In genomic region chr6:20024979-20025378, GRCh38 we compare ENCODE assay signal across 15 cellular contexts.
DNase-seq lines count a peak whose midpoint lies in the region; ATAC-seq and TF ChIP-seq lines count a peak whose summit lies in the region.
"Had no signal": no experiment of that assay in that cellular context is flagged by ENCODE, and none has a peak within 500 bp of the region (broad histone marks: within the 10 kb centered on the region; RNA-seq: fewer than 3 reads in every experiment).

No MANE protein-coding gene starts in this region.

- ATAC-seq in PC-3 (no peak), Right ventricle myocardium inferior (no peak)
- ATAC-seq in effector memory CD8-positive, alpha-beta T cell (replicated peaks) = no peak

- H3K4me1 ChIP-seq in PC-3 (ENCODE audit: insufficient read depth, low read length) = no peaks in the 10 kb centered on the region

- no peaks in the 10 kb centered on the region for H3K9me3 ChIP-seq in PC-3 (ENCODE audit: low read length)

- intact Hi-C loops in PC-3 (cut with micrococcal nuclease) (no loop called here), Right ventricle myocardium inferior (cut with DNase I) (no loop called here)

- no peaks in the 10 kb centered on the region for H3K9me2 ChIP-seq in PC-3 (replicated peaks; ENCODE audit: low read length)

- no peaks in the 10 kb centered on the region for H3K79me2 ChIP-seq in PC-3 (ENCODE audit: low read length)

- POLR2A ChIA-PET in PC-3 (lab: Charles Lee; ENCODE audit: unreplicated experiment) = no interaction called here

- TF ChIP-seq CTCF in PC-3 (conservative IDR thresholded peaks at IDR 0.05; ENCODE audit: low read depth, low read length) (0 out of 2 replicates have a peak, but pooled peaks have one; percentile 14), type B pancreatic cell (conservative IDR thresholded peaks at IDR 0.05) (peak; percentile 24), GM13977 (IDR thresholded peaks at IDR 0.05; ENCODE audit: extremely low read depth, insufficient read depth, missing control alignments) (no peak)

- H3K27me3 Mint-ChIP-seq in activated naive CD8-positive, alpha-beta T cell = peaks cover 18% of the 10 kb centered on the region
- peaks cover 33% of the 10 kb centered on the region for H3K27me3 Mint-ChIP-seq in activated naive CD8-positive, alpha-beta T cell treated with anti-CD3 and anti-CD28 coated beads for 36 hours
- H3K27me3 Mint-ChIP-seq in effector memory CD8-positive, alpha-beta T cell = peaks cover 16 to 22% of the 10 kb centered on the region in 2 donors
- peaks cover 3% of the 10 kb centered on the region for H3K27me3 Mint-ChIP-seq in type B pancreatic cell

- DNase-seq in activated naive CD8-positive, alpha-beta T cell treated with anti-CD3 and anti-CD28 coated beads for 36 hours = no peak
- no peak for DNase-seq in PC-3
- DNase-seq in effector memory CD8-positive, alpha-beta T cell = no peak
- no peak for DNase-seq in type B pancreatic cell (ENCODE audit: extremely low spot score, unreplicated experiment)
- no peak for DNase-seq in GM13977 (ENCODE audit: low spot score)
- DNase-seq in Ammon's horn (ENCODE audit: low spot score) = no peak
- DNase-seq in Right ventricle myocardium inferior (ENCODE audit: missing footprints) = no peak
- DNase-seq: DMS153, NCI-H2029 treated with DMSO at 0.1 percent for 48 hours, NCI-H2227 treated with DMSO at 0.1 percent for 48 hours, NCI-H524 treated with DMSO at 0.1 percent for 48 hours, OCI-M1 had no signal

- H3K27me3 ChIP-seq in PC-3 (ENCODE audit: low read length) = peaks cover 25% of the 10 kb centered on the region

- H4K20me1 ChIP-seq in PC-3 (ENCODE audit: low read length) = no peaks in the 10 kb centered on the region

- no peaks in the 10 kb centered on the region for H3F3A ChIP-seq in PC-3 (ENCODE audit: low read length, unreplicated experiment)

- in situ Hi-C loops in GM13977 (cut with MboI; ENCODE audit: low pct_unique_long_range_greater_than_20kb, low sequenced_read_pairs, unreplicated experiment) = loop anchor here (25.0 kb wide), 1 partner anchor 1413 kb away; no protein-coding TSS in a partner anchor

- CTCF ChIA-PET in PC-3 (lab: Charles Lee) = no interaction called here

- no peak overlapping the region for H3K4me3 ChIP-seq in PC-3 (ENCODE audit: low read length)

- no peak overlapping the region for H2AFZ ChIP-seq in PC-3 (ENCODE audit: low read length)

- H3K9ac ChIP-seq in PC-3 (ENCODE audit: low read length) = no peak overlapping the region
- H3K9ac ChIP-seq: KMS-11 had no signal

- no TSS peak for BruUV-seq in PC-3 (replicated peaks; lab: Mats Ljungman, UMichigan)

- H3K27ac Mint-ChIP-seq in activated naive CD8-positive, alpha-beta T cell = no peak overlapping the region
- H3K27ac Mint-ChIP-seq in activated naive CD8-positive, alpha-beta T cell treated with anti-CD3 and anti-CD28 coated beads for 36 hours = no peak overlapping the region
- H3K27ac Mint-ChIP-seq in effector memory CD8-positive, alpha-beta T cell = peak overlapping the region in 1 of 2 donors; percentile 87
- no peak overlapping the region for H3K27ac Mint-ChIP-seq in type B pancreatic cell

- no peaks in the 10 kb centered on the region for H3K36me3 ChIP-seq in PC-3 (ENCODE audit: low read depth, low read length)

- H3K4me2 ChIP-seq in PC-3 (ENCODE audit: low read length) = no peak overlapping the region
- H3K4me2 ChIP-seq: KMS-11 had no signal

- no peaks in the 10 kb centered on the region for H3K9me3 Mint-ChIP-seq in activated naive CD8-positive, alpha-beta T cell (ENCODE audit: low read depth)
- no peaks in the 10 kb centered on the region for H3K9me3 Mint-ChIP-seq in activated naive CD8-positive, alpha-beta T cell treated with anti-CD3 and anti-CD28 coated beads for 36 hours
- H3K9me3 Mint-ChIP-seq in effector memory CD8-positive, alpha-beta T cell = no peaks in the 10 kb centered on the region
- H3K9me3 Mint-ChIP-seq in type B pancreatic cell = no peaks in the 10 kb centered on the region

- H3K36me3 Mint-ChIP-seq in activated naive CD8-positive, alpha-beta T cell = no peaks in the 10 kb centered on the region
- H3K36me3 Mint-ChIP-seq in activated naive CD8-positive, alpha-beta T cell treated with anti-CD3 and anti-CD28 coated beads for 36 hours = no peaks in the 10 kb centered on the region
- H3K36me3 Mint-ChIP-seq in effector memory CD8-positive, alpha-beta T cell (ENCODE audit: insufficient read depth) = peaks cover 4% of the 10 kb centered on the region
- no peaks in the 10 kb centered on the region for H3K36me3 Mint-ChIP-seq in type B pancreatic cell
- H3K36me3 Mint-ChIP-seq: CD4-positive, CD25-positive, alpha-beta regulatory T cell had no signal

- H3K4me3 Mint-ChIP-seq in activated naive CD8-positive, alpha-beta T cell = peak overlapping the region; percentile 86
- H3K4me3 Mint-ChIP-seq in activated naive CD8-positive, alpha-beta T cell treated with anti-CD3 and anti-CD28 coated beads for 36 hours = no peak overlapping the region
- peak overlapping the region; percentile 77 for H3K4me3 Mint-ChIP-seq in effector memory CD8-positive, alpha-beta T cell
- no peak overlapping the region for H3K4me3 Mint-ChIP-seq in type B pancreatic cell

- peaks cover 19% of the 10 kb centered on the region for H3K4me1 Mint-ChIP-seq in activated naive CD8-positive, alpha-beta T cell (ENCODE audit: low read depth)
- H3K4me1 Mint-ChIP-seq in activated naive CD8-positive, alpha-beta T cell treated with anti-CD3 and anti-CD28 coated beads for 36 hours = peaks cover 15% of the 10 kb centered on the region
- H3K4me1 Mint-ChIP-seq in effector memory CD8-positive, alpha-beta T cell (ENCODE audit: low read depth in 2 of 2) = peaks cover 20 to 22% of the 10 kb centered on the region in 2 donors
- H3K4me1 Mint-ChIP-seq in type B pancreatic cell (ENCODE audit: unreplicated experiment) = no peaks in the 10 kb centered on the region

- no peak overlapping the region for H3K27ac ChIP-seq in PC-3 (ENCODE audit: low read length)
- H3K27ac ChIP-seq: KMS-11 had no signal

Comparison
In these comparisons a context has a peak if more than half of its experiments do, and no peak if none do; other contexts are left out.
1. H3K4me3 Mint-ChIP-seq: peak in activated naive CD8-positive, alpha-beta T cell (single experiment) and effector memory CD8-positive, alpha-beta T cell (2 of 2); none in activated naive CD8-positive, alpha-beta T cell treated with anti-CD3 and anti-CD28 coated beads for 36 hours (single experiment) and type B pancreatic cell (single experiment).